29 cellular contexts compared by ENCODE assay signal in the genomic region with DNA sequence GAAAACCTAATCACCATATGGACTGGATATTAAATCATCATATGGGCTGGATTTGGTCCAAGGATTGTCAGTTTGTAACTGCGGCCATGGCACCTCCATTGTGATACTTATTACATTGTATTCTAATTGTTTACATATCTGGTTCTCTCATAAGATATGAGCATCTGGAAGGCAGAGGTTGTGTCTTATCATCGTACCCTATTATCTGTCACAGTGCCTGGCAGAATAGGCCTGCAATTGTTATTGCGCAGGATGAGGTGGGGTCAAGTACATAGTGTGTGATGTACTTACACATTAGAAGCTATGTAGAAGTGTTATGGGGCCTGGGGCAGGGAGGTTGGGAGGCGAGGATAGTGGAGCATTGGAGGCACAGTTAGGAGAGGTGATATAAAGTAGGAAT. TPM values are rescaled to one million over a fixed set of nuclear protein-coding genes. Genes with fewer than 3 reads are reported as not detected.
DNase-seq lines count a peak whose midpoint lies in the region; ATAC-seq, FAIRE-seq and TF ChIP-seq lines count a peak whose summit lies in the region.
"Had no signal": no experiment of that assay in that cellular context is flagged by ENCODE, and none has a peak within 500 bp of the region (broad histone marks: within the 10 kb centered on the region; RNA-seq: fewer than 3 reads in every experiment).

No MANE protein-coding gene starts in this region.

- no peaks in the 10 kb centered on the region for H3K36me3 Mint-ChIP-seq in activated naive CD4-positive, alpha-beta T cell treated with anti-CD3 and anti-CD28 coated beads, Interleukin-2, amount 50 U/mL, for 72 hours

- H3K4me2 ChIP-seq in HepG2 (ENCODE audit: low read depth, low read length) (no peak overlapping the region), osteoblast (ENCODE audit: insufficient read depth, low read length) (no peak overlapping the region)

- no peaks in the 10 kb centered on the region for H3K9me3 Mint-ChIP-seq in activated naive CD4-positive, alpha-beta T cell treated with anti-CD3 and anti-CD28 coated beads, Interleukin-2, amount 50 U/mL, for 72 hours
- H3K9me3 Mint-ChIP-seq: CD14-positive monocyte; CD8-positive, alpha-beta memory T cell; HFFc6 had no signal

- BruUV-seq in HepG2 (replicated peaks; lab: Mats Ljungman, UMichigan): no TSS peak

- H2AFZ ChIP-seq in HepG2 (ENCODE audit: low read length): no peak overlapping the region
- no peak overlapping the region for H2AFZ ChIP-seq in osteoblast (ENCODE audit: low read length)

- intact Hi-C loops in HepG2 (cut with micrococcal nuclease; ENCODE audit: unreplicated experiment): no loop called here
- intact Hi-C loops in stomach (cut with DNase I; ENCODE audit: low total_unique reads): no loop called here
- intact Hi-C loops in vagina (cut with DNase I): no loop called here

- H3K4me3 ChIP-seq in liver (ENCODE audit: low read depth in 1 of 3, low read length in 3 of 3) (no peak overlapping the region), HepG2 (replicated peaks in 1 of 3; ENCODE audit: insufficient read depth in 1 of 3, low read depth in 2 of 3, low read length in 3 of 3) (no peak overlapping the region), gastroesophageal sphincter (no peak overlapping the region), stomach (no peak overlapping the region), vagina (no peak overlapping the region), osteoblast (ENCODE audit: insufficient read depth, low read length) (no peak overlapping the region)
- H3K4me3 ChIP-seq: GM12878, HAP-1 had no signal

- in situ Hi-C loops in HepG2 (cut with HindIII; ENCODE audit: extremely low pct_ligation_motif_present, low pct_unique_long_range_greater_than_20kb): no loop called here

- no peaks in the 10 kb centered on the region for H3K79me2 ChIP-seq in HepG2 (ENCODE audit: insufficient read depth, low read length)
- H3K79me2 ChIP-seq in osteoblast (ENCODE audit: insufficient read depth, low read length): peaks cover 26% of the 10 kb centered on the region

- CTCF ChIA-PET in HepG2 (lab: Yijun Ruan, JAX; ENCODE audit: low intra/inter-chr PET ratio, low total read pairs): no interaction called here

- ATAC-seq in HepG2 (no peak), gastroesophageal sphincter (no peak)
- ATAC-seq in activated naive CD4-positive, alpha-beta T cell treated with anti-CD3 and anti-CD28 coated beads, Interleukin-2, amount 50 U/mL, for 72 hours: no peak
- ATAC-seq: GM12878 had no signal

- POLR2A ChIA-PET in HepG2 (lab: Yijun Ruan, JAX): interaction anchor here (0.6 kb wide), 1 partner anchor 164 kb away, joined by 3 read pairs; no protein-coding TSS in a partner anchor

- no peak for TF ChIP-seq RAD21 in liver (IDR thresholded peaks at IDR 0.05)
- no peak for TF ChIP-seq RAD21 in HepG2 (CRISPR knock-in tag; IDR thresholded peaks at IDR 0.05)

- DNase-seq in HepG2 (ENCODE audit: low spot score) (no peak), stomach (no peak), vagina (ENCODE audit: extremely low spot score in 2 of 2) (no peak), osteoblast (ENCODE audit: insufficient read length, low spot score, missing footprints) (no peak), NCI-H510A (lab: John Stamatoyannopoulos, UW) (no peak)
- no peak for DNase-seq in activated naive CD4-positive, alpha-beta T cell treated with anti-CD3 and anti-CD28 coated beads, Interleukin-2, amount 50 U/mL, for 72 hours (ENCODE audit: low spot score in 2 of 2)
- DNase-seq: 8988T; ACHN; BE2C; CD8-positive, alpha-beta memory T cell; DMS 273 treated with DMSO at 0.1 percent for 48 hours; DMS79; EL; GDM1; GOT3; HFFc6; KG1; NCI-H1048; NCI-H1417; NCI-H1694; NCI-H2081; NCI-H2227 treated with DMSO at 0.1 percent for 48 hours; NCI-H748 treated with DMSO at 0.1 percent for 48 hours had no signal

- H3K9me3 ChIP-seq in liver (ENCODE audit: control insufficient read depth in 4 of 4, low read length in 3 of 4): no peaks in the 10 kb centered on the region
- no peaks in the 10 kb centered on the region for H3K9me3 ChIP-seq in HepG2 (ENCODE audit: low read length)
- H3K9me3 ChIP-seq in gastroesophageal sphincter: no peaks in the 10 kb centered on the region
- no peaks in the 10 kb centered on the region for H3K9me3 ChIP-seq in stomach
- no peaks in the 10 kb centered on the region for H3K9me3 ChIP-seq in vagina
- no peaks in the 10 kb centered on the region for H3K9me3 ChIP-seq in osteoblast (ENCODE audit: low read depth, low read length)
- H3K9me3 ChIP-seq: BE2C, HAP-1 had no signal

- peaks cover 0 to 21% (median 9%) of the 10 kb centered on the region in 4 donors for H3K36me3 ChIP-seq in liver (ENCODE audit: control insufficient read depth in 4 of 4, insufficient read depth in 3 of 4, low read depth in 1 of 4, low read length in 3 of 4)
- no peaks in the 10 kb centered on the region for H3K36me3 ChIP-seq in HepG2 (replicated peaks in 1 of 2; ENCODE audit: control insufficient read depth in 1 of 2, insufficient read depth in 2 of 2, low read length in 2 of 2)
- peaks cover 0 to 39% of the 10 kb centered on the region in 2 donors for H3K36me3 ChIP-seq in gastroesophageal sphincter
- peaks cover 4 to 46% (median 27%) of the 10 kb centered on the region in 4 donors for H3K36me3 ChIP-seq in stomach
- no peaks in the 10 kb centered on the region for H3K36me3 ChIP-seq in vagina
- peaks cover 26% of the 10 kb centered on the region for H3K36me3 ChIP-seq in osteoblast (ENCODE audit: insufficient read depth, low read length)
- H3K36me3 ChIP-seq: BE2C had no signal

- FAIRE-seq in HepG2 (lab: Jason Lieb, UNC): no peak
- FAIRE-seq: GM12878, RCC 7860 had no signal

- H3K27me3 ChIP-seq in liver (ENCODE audit: control insufficient read depth in 4 of 4, insufficient read depth in 4 of 4, low read length in 3 of 4): no peaks in the 10 kb centered on the region
- no peaks in the 10 kb centered on the region for H3K27me3 ChIP-seq in HepG2 (ENCODE audit: control insufficient read depth in 1 of 2, insufficient read depth in 2 of 2, low read length in 2 of 2)
- H3K27me3 ChIP-seq in gastroesophageal sphincter: no peaks in the 10 kb centered on the region
- H3K27me3 ChIP-seq in stomach: no peaks in the 10 kb centered on the region
- H3K27me3 ChIP-seq in vagina: no peaks in the 10 kb centered on the region
- H3K27me3 ChIP-seq in osteoblast (ENCODE audit: insufficient read depth, low read length): no peaks in the 10 kb centered on the region
- H3K27me3 ChIP-seq: BE2C had no signal

- TF ChIP-seq POLR2A in HepG2 (IDR thresholded peaks at IDR 0.05; ENCODE audit: insufficient read depth in 1 of 2, low read depth in 2 of 2, low read length in 2 of 2) (no peak), gastroesophageal sphincter (IDR thresholded peaks at IDR 0.05) (no peak), stomach (IDR thresholded peaks at IDR 0.05) (no peak), vagina (IDR thresholded peaks at IDR 0.05) (no peak)

- TF ChIP-seq CTCF in liver (IDR thresholded peaks at IDR 0.05; ENCODE audit: low read depth, low read length, missing input control): no peak
- TF ChIP-seq CTCF in HepG2 (CRISPR knock-in tag; IDR thresholded peaks at IDR 0.05): no peak
- no peak for TF ChIP-seq CTCF in gastroesophageal sphincter (IDR thresholded peaks at IDR 0.05)
- TF ChIP-seq CTCF in stomach (IDR thresholded peaks at IDR 0.05): no peak
- TF ChIP-seq CTCF in vagina (IDR thresholded peaks at IDR 0.05): no peak
- TF ChIP-seq CTCF in osteoblast (IDR thresholded peaks at IDR 0.05; ENCODE audit: extremely low read depth, low read depth, low read length): no peak

- H3K27ac ChIP-seq in liver (ENCODE audit: low read depth in 1 of 2, low read length in 2 of 2) (peak overlapping the region; percentile 68 to 84), HepG2 (ENCODE audit: extremely low read length, insufficient read depth, low read length) (no peak overlapping the region), gastroesophageal sphincter (peak overlapping the region in 3 of 4 donors; percentile 64 to 91 (median 84)), stomach (peak overlapping the region in 3 of 5 donors; percentile 49 to 85 (median 83)), vagina (peak overlapping the region; percentile 77), osteoblast (ENCODE audit: low read depth, low read length) (no peak overlapping the region)

- no peak overlapping the region for H3K27ac Mint-ChIP-seq in activated naive CD4-positive, alpha-beta T cell treated with anti-CD3 and anti-CD28 coated beads, Interleukin-2, amount 50 U/mL, for 72 hours
- H3K27ac Mint-ChIP-seq: CD14-positive monocyte, HFFc6 had no signal

- TF ChIP-seq EP300 in HepG2 (IDR thresholded peaks at IDR 0.05; ENCODE audit: low read depth in 2 of 2, low read length in 2 of 2) (no peak), HepG2 (CRISPR knock-in tag; IDR thresholded peaks at IDR 0.05; ENCODE audit: borderline replicate concordance) (no peak), gastroesophageal sphincter (IDR thresholded peaks at IDR 0.05) (no peak), stomach (IDR thresholded peaks at IDR 0.05) (no peak)

- H4K20me1 ChIP-seq in HepG2 (ENCODE audit: insufficient read depth, low read length): no peaks in the 10 kb centered on the region
- peaks cover 4% of the 10 kb centered on the region for H4K20me1 ChIP-seq in osteoblast (ENCODE audit: insufficient read depth, low read length)

- H3K4me1 ChIP-seq in liver (ENCODE audit: control insufficient read depth in 4 of 4, insufficient read depth in 4 of 4, low read length in 3 of 4) (peaks cover 8 to 34% (median 14%) of the 10 kb centered on the region in 4 donors), HepG2 (ENCODE audit: insufficient read depth, low read length) (peaks cover 32% of the 10 kb centered on the region), gastroesophageal sphincter (peaks cover 4 to 69% (median 21%) of the 10 kb centered on the region in 3 donors), stomach (peaks cover 6 to 41% (median 24%) of the 10 kb centered on the region in 4 donors), vagina (peaks cover 47% of the 10 kb centered on the region), osteoblast (ENCODE audit: insufficient read depth, low read length) (peaks cover 46% of the 10 kb centered on the region)

- H3K9ac ChIP-seq in liver (ENCODE audit: low read depth in 1 of 2, low read length in 2 of 2) (no peak overlapping the region), HepG2 (ENCODE audit: insufficient read depth, low read depth, low read length) (no peak overlapping the region)

- WGBS in liver: 98% methylated on average over 4 of the region's 4 CpGs
- WGBS in HepG2 (ENCODE audit: low lambda C conversion rate): 76% methylated on average over 4 of the region's 4 CpGs
- WGBS in gastroesophageal sphincter (ENCODE audit: low coverage in 1 of 2), 2 donors: 87 to 95% methylated on average over 3 of the region's 4 CpGs
- 90 to 96% (median 95%) methylated on average over 4 of the region's 4 CpGs for WGBS in stomach, 5 donors

RNA-seq across cellular contexts. Expression of gene IFT43, which starts 4.7 kb away (rescaled TPM):
- 10 to 100 TPM in 1 of 2 donors, 1 to 10 TPM in 1; 7.8 to 13.5 TPM for total RNA-seq in liver
- 10 to 100 TPM; 25.1 to 33.6 TPM for polyA plus RNA-seq in liver
- 0.15 TPM in 1 of 2 replicates, not detected in the other for total RNA-seq in HepG2 (2016; rRNA removed; fragmentation: Illumina TruSeq; extraction: Trizol)
- 1.3 TPM in 1 of 2 replicates, not detected in the other for total RNA-seq in HepG2 (2016; cell fraction: cytosol; rRNA removed; fragmentation: Illumina TruSeq; extraction: Trizol; ENCODE audit: low read depth)
- total RNA-seq in HepG2 (2016; cell fraction: insoluble cytoplasmic fraction; rRNA removed; fragmentation: Illumina TruSeq; extraction: Trizol): 0.28 and 0.31 TPM in 2 replicates
- total RNA-seq in HepG2 (2016; cell fraction: membrane; rRNA removed; fragmentation: Illumina TruSeq; extraction: Trizol): not detected in 2 replicates
- total RNA-seq in HepG2 (2016; cell fraction: nucleus; rRNA removed; fragmentation: Illumina TruSeq; extraction: Trizol): 0.81 TPM in 1 of 2 replicates, not detected in the other
- polyA plus RNA-seq in HepG2 (2011; rRNA removed): 0.55 and 0.78 TPM in 2 replicates
- polyA plus RNA-seq in HepG2 (2011; cell fraction: cytosol; rRNA removed): 0.10 and 0.36 TPM in 2 replicates
- polyA plus RNA-seq in HepG2 (2011; cell fraction: nucleus; rRNA removed): 1.7 and 1.8 TPM in 2 replicates
- polyA plus RNA-seq in HepG2 (2012): 0.38 and 1.8 TPM in 2 replicates
- polyA plus RNA-seq in HepG2 (2016; cell fraction: cytosol; fragmentation: Illumina TruSeq; extraction: Trizol; ENCODE audit: low read depth): 0.18 TPM in 1 of 2 replicates, not detected in the other
- polyA plus RNA-seq in HepG2 (2016; cell fraction: insoluble cytoplasmic fraction; fragmentation: Illumina TruSeq; extraction: Trizol; ENCODE audit: low read depth): not detected in 2 replicates
- polyA plus RNA-seq in HepG2 (2016; cell fraction: membrane; fragmentation: Illumina TruSeq; extraction: Trizol; ENCODE audit: low read depth): 0.26 TPM in 1 of 2 replicates, not detected in the other
- 0.85 and 1.1 TPM in 2 replicates for polyA plus RNA-seq in HepG2 (2016; cell fraction: nucleus; fragmentation: Illumina TruSeq; extraction: Trizol; ENCODE audit: insufficient read depth, low read depth)
- polyA minus RNA-seq in HepG2 (2011; rRNA and poly(A)+ RNA removed; ENCODE audit: low replicate concordance): 0.32 and 11.4 TPM in 2 replicates
- polyA minus RNA-seq in HepG2 (2011; cell fraction: cytosol; rRNA and poly(A)+ RNA removed): 1.6 TPM in 1 of 2 replicates, not detected in the other
- 1.1 and 1.5 TPM in 2 replicates for polyA minus RNA-seq in HepG2 (2011; cell fraction: nucleus; rRNA and poly(A)+ RNA removed)
- 10 to 100 TPM; 39.7 to 51.6 (median 43.6) TPM for total RNA-seq in gastroesophageal sphincter
- total RNA-seq in stomach: 100 to 1,000 TPM in 1 of 5 donors, 10 to 100 TPM in 3, 1 to 10 TPM in 1; 7.6 to 129 (median 37.8) TPM
- polyA plus RNA-seq in stomach: 10 to 100 TPM; 33.0 to 47.0 (median 44.1) TPM
- total RNA-seq in vagina: 47.4 TPM
- total RNA-seq in osteoblast: 25.6 and 32.6 TPM in 2 replicates
- 1 to 10 TPM; 6.3 to 9.7 TPM for total RNA-seq in activated naive CD4-positive, alpha-beta T cell treated with anti-CD3 and anti-CD28 coated beads, Interleukin-2, amount 50 U/mL, for 72 hours

RNA-seq across cellular contexts. Expression of gene TGFB3, which starts 8.5 kb away (rescaled TPM):
- total RNA-seq in liver: 1 to 10 TPM; 2.1 to 5.8 TPM
- polyA plus RNA-seq in liver: 1 to 10 TPM; 2.1 to 4.3 TPM
- total RNA-seq in HepG2 (2016; rRNA removed; fragmentation: Illumina TruSeq; extraction: Trizol): 1.4 and 2.5 TPM in 2 replicates
- 0.10 and 0.18 TPM in 2 replicates for total RNA-seq in HepG2 (2016; cell fraction: cytosol; rRNA removed; fragmentation: Illumina TruSeq; extraction: Trizol; ENCODE audit: low read depth)
- 0.58 and 0.78 TPM in 2 replicates for total RNA-seq in HepG2 (2016; cell fraction: insoluble cytoplasmic fraction; rRNA removed; fragmentation: Illumina TruSeq; extraction: Trizol)
- total RNA-seq in HepG2 (2016; cell fraction: membrane; rRNA removed; fragmentation: Illumina TruSeq; extraction: Trizol): 0.40 and 0.79 TPM in 2 replicates
- 1.5 and 2.1 TPM in 2 replicates for total RNA-seq in HepG2 (2016; cell fraction: nucleus; rRNA removed; fragmentation: Illumina TruSeq; extraction: Trizol)
- polyA plus RNA-seq in HepG2 (2011; rRNA removed): 2.5 and 3.2 TPM in 2 replicates
- 1.4 and 1.6 TPM in 2 replicates for polyA plus RNA-seq in HepG2 (2011; cell fraction: cytosol; rRNA removed)
- polyA plus RNA-seq in HepG2 (2011; cell fraction: nucleus; rRNA removed): 6.3 and 7.1 TPM in 2 replicates
- polyA plus RNA-seq in HepG2 (2012): 0.68 and 0.72 TPM in 2 replicates
- polyA plus RNA-seq in HepG2 (2016; cell fraction: cytosol; fragmentation: Illumina TruSeq; extraction: Trizol; ENCODE audit: low read depth): 0.16 and 0.20 TPM in 2 replicates
- 0.61 and 1.4 TPM in 2 replicates for polyA plus RNA-seq in HepG2 (2016; cell fraction: insoluble cytoplasmic fraction; fragmentation: Illumina TruSeq; extraction: Trizol; ENCODE audit: low read depth)
- polyA plus RNA-seq in HepG2 (2016; cell fraction: membrane; fragmentation: Illumina TruSeq; extraction: Trizol; ENCODE audit: low read depth): 0.31 and 0.41 TPM in 2 replicates
- 2.3 and 3.5 TPM in 2 replicates for polyA plus RNA-seq in HepG2 (2016; cell fraction: nucleus; fragmentation: Illumina TruSeq; extraction: Trizol; ENCODE audit: insufficient read depth, low read depth)
- 2.7 and 14.2 TPM in 2 replicates for polyA minus RNA-seq in HepG2 (2011; rRNA and poly(A)+ RNA removed; ENCODE audit: low replicate concordance)
- 0.69 and 1.3 TPM in 2 replicates for polyA minus RNA-seq in HepG2 (2011; cell fraction: cytosol; rRNA and poly(A)+ RNA removed)
- polyA minus RNA-seq in HepG2 (2011; cell fraction: nucleus; rRNA and poly(A)+ RNA removed): 3.0 and 3.6 TPM in 2 replicates
- total RNA-seq in gastroesophageal sphincter: 10 to 100 TPM; 24.1 to 38.3 (median 27.6) TPM
- total RNA-seq in stomach: 10 to 100 TPM in 2 of 5 donors, 1 to 10 TPM in 2, not detected in 1; 2.0 to 24.6 (median 13.9) TPM
- polyA plus RNA-seq in stomach: 10 to 100 TPM in 2 of 3 donors, 1 to 10 TPM in 1; 5.7 to 17.6 (median 13.9) TPM
- 19.2 TPM for total RNA-seq in vagina
- total RNA-seq in osteoblast: 11.6 and 16.5 TPM in 2 replicates
- total RNA-seq in activated naive CD4-positive, alpha-beta T cell treated with anti-CD3 and anti-CD28 coated beads, Interleukin-2, amount 50 U/mL, for 72 hours: 1 to 10 TPM; 2.8 to 6.3 TPM

Comparison
In these comparisons a context has a peak if more than half of its experiments do, and no peak if none do; other contexts are left out.
1. H3K27ac ChIP-seq: peak in liver (2 of 2), gastroesophageal sphincter (3 of 4), stomach (3 of 5) and vagina (single experiment); none in HepG2 (single experiment) and osteoblast (single experiment).